15 cellular contexts compared by ENCODE assay signal in genomic region chr1:114075546-114076249, GRCh38.
DNase-seq lines count a peak whose midpoint lies in the region; ATAC-seq, FAIRE-seq and TF ChIP-seq lines count a peak whose summit lies in the region.
"Had no signal": no experiment of that assay in that cellular context is flagged by ENCODE, and none has a peak within 500 bp of the region (broad histone marks: within the 10 kb centered on the region; RNA-seq: fewer than 3 reads in every experiment).

No MANE protein-coding gene starts in this region.

- H3K4me2 ChIP-seq in GM12878 (ENCODE audit: control insufficient read depth, insufficient read depth), result peak overlapping the region; percentile 35

- 0 out of 2 replicates have a peak, but pooled peaks cover 3% of the 10 kb centered on the region for H3K9me3 ChIP-seq in HEK293 (ENCODE audit: control insufficient read depth, insufficient read depth, low read depth, low read length)
- H3K9me3 ChIP-seq in GM12878 (replicated peaks; ENCODE audit: control insufficient read depth, insufficient read depth, low read length), result peaks cover 9% of the 10 kb centered on the region

- RAD21 ChIA-PET in GM12878 (lab: Charles Lee; ENCODE audit: unreplicated experiment), result interaction anchor here (0.6 to 1.8 kb wide), 7 partner anchors 16 to 1440 kb away, joined by 3 to 5 read pairs (median 4); partner anchors contain the start of genes HIPK1 and OLFML3

- H3K4me1 ChIP-seq in HEK293 (ENCODE audit: control insufficient read depth, insufficient read depth, low read length) (peaks cover 13% of the 10 kb centered on the region), GM12878 (ENCODE audit: control insufficient read depth, insufficient read depth, low read length) (peaks cover 9% of the 10 kb centered on the region; the same call in 1 of the 2 replicates)
- H3K4me1 ChIP-seq: uterus had no signal

- no peak for TF ChIP-seq EP300 in GM12878 (IDR thresholded peaks at IDR 0.05; ENCODE audit: borderline replicate concordance in 1 of 2, control insufficient read depth in 1 of 2, low read depth in 2 of 2, low read length in 2 of 2)

- peaks cover 5% of the 10 kb centered on the region for H3K9me3 Mint-ChIP-seq in neural crest cell

- intact Hi-C loops in GM12878 (cut with micrococcal nuclease; ENCODE audit: unreplicated experiment), result no loop called here
- intact Hi-C loops in sciatic nerve (cut with DNase I), result no loop called here

- H3K27ac Mint-ChIP-seq in neural crest cell (ENCODE audit: unreplicated experiment), result peak overlapping the region; percentile 39

- no TSS peak for BruUV-seq in GM12878 (replicated peaks; lab: Mats Ljungman, UMichigan)

- DNase-seq in NCI-H510A treated with DMSO at 0.1 percent for 48 hours (lab: John Stamatoyannopoulos, UW) (peak; percentile 6), NCI-H510A (lab: John Stamatoyannopoulos, UW) (no peak), GM12878 (ENCODE audit: low read depth, low spot score) (peak; percentile 17), neural crest cell (ENCODE audit: low read depth, low spot score) (no peak), sciatic nerve (ENCODE audit: low spot score) (no peak)
- DNase-seq: ACHN; NCI-H1048; NCI-H446 treated with DMSO at 0.1 percent for 48 hours; stimulated activated CD4-positive, alpha-beta T cell treated with anti-CD3 and anti-CD28 coated beads, Interleukin-15, amount 100 ng/mL, for 24 hours; uterus had no signal

- peaks cover 12% of the 10 kb centered on the region for H3K4me1 Mint-ChIP-seq in neural crest cell
- H3K4me1 Mint-ChIP-seq: central memory CD8-positive, alpha-beta T cell had no signal

- peak; percentile 49 for FAIRE-seq in GM12878 (lab: Jason Lieb, UNC)
- FAIRE-seq: endometrium had no signal

- no peaks in the 10 kb centered on the region for H3K79me2 ChIP-seq in GM12878 (ENCODE audit: control insufficient read depth, insufficient read depth, low read length)

- no peaks in the 10 kb centered on the region for H3K36me3 Mint-ChIP-seq in neural crest cell (ENCODE audit: low read depth)

- no peaks in the 10 kb centered on the region for H3K27me3 ChIP-seq in GM12878 (replicated peaks in 1 of 2; ENCODE audit: control insufficient read depth in 2 of 2, insufficient read depth in 2 of 2, low read length in 1 of 2)
- H3K27me3 ChIP-seq: uterus had no signal

- H2AFZ ChIP-seq in GM12878 (ENCODE audit: control insufficient read depth, low read depth, low read length), result peak overlapping the region; percentile 46

- H3K36me3 ChIP-seq in HEK293 (ENCODE audit: control insufficient read depth in 2 of 2, insufficient read depth in 1 of 2, low read length in 2 of 2) (no peaks in the 10 kb centered on the region), GM12878 (ENCODE audit: control insufficient read depth in 2 of 2, insufficient read depth in 2 of 2, low read length in 1 of 2) (no peaks in the 10 kb centered on the region)
- H3K36me3 ChIP-seq: uterus had no signal

- TF ChIP-seq CTCF in HEK293 (tag by site-specific recombination; IDR thresholded peaks at IDR 0.05), result no peak
- TF ChIP-seq CTCF in GM12878 (IDR thresholded peaks at IDR 0.05 in 2 of 3, conservative IDR thresholded peaks at IDR 0.05 in 1 of 3; ENCODE audit: control insufficient read depth in 2 of 3, extremely low read depth in 1 of 3, insufficient read depth in 1 of 3, low read depth in 3 of 3, low read length in 3 of 3), result no peak
- TF ChIP-seq CTCF in neural crest cell (conservative IDR thresholded peaks at IDR 0.05), result no peak

- in situ Hi-C loops in GM12878 (cut with MboI), result no loop called here

- no peak overlapping the region for H3K4me3 Mint-ChIP-seq in neural crest cell
- H3K4me3 Mint-ChIP-seq: central memory CD8-positive, alpha-beta T cell had no signal

- peak; percentile 52 for ATAC-seq in GM12878
- ATAC-seq in GM19452 (IDR thresholded peaks at IDR 0.05; ENCODE audit: unreplicated experiment), result no peak
- ATAC-seq in sciatic nerve, result no peak
- no peak for ATAC-seq in HG02588 (IDR thresholded peaks at IDR 0.05; ENCODE audit: unreplicated experiment)

- H3K27me3 Mint-ChIP-seq in neural crest cell (ENCODE audit: low read depth), result peaks cover 2% of the 10 kb centered on the region
- H3K27me3 Mint-ChIP-seq: central memory CD8-positive, alpha-beta T cell had no signal

- peak overlapping the region; percentile 55 for H3K27ac ChIP-seq in HEK293 (ENCODE audit: extremely low read depth, low read depth, low read length)
- H3K27ac ChIP-seq in GM12878 (ENCODE audit: control insufficient read depth, insufficient read depth), result no peak overlapping the region
- H3K27ac ChIP-seq: uterus had no signal

- no peak for TF ChIP-seq RAD21 in GM12878 (IDR thresholded peaks at IDR 0.05; ENCODE audit: insufficient read depth, low read depth, low read length)

- TF ChIP-seq POLR2A in GM12878 (IDR thresholded peaks at IDR 0.05; ENCODE audit: low read depth, low read length), result no peak

- H3K4me3 ChIP-seq in HEK293 (ENCODE audit: low read depth, low read length) (no peak overlapping the region), GM12878 (no peak overlapping the region)
- H3K4me3 ChIP-seq: uterus had no signal

- H4K20me1 ChIP-seq in GM12878 (ENCODE audit: control insufficient read depth, insufficient read depth), result no peaks in the 10 kb centered on the region

- WGBS in GM12878 (ENCODE audit: insufficient coverage, insufficient replicate concordance, low lambda C conversion rate, missing lambda C conversion rate), result 11% methylated on average over 4 of the region's 4 CpGs

- POLR2A ChIA-PET in HEK293 (lab: Yijun Ruan, JAX) (no interaction called here), GM12878 (lab: Charles Lee) (no interaction called here)

- CTCF ChIA-PET in HEK293 (lab: Yijun Ruan, JAX) (interaction anchor here (0.6 to 0.8 kb wide), 2 partner anchors 43 to 58 kb away, joined by 3 to 5 read pairs; no protein-coding TSS in a partner anchor), GM12878 (lab: Yijun Ruan, JAX) (interaction anchor here (0.7 to 2.1 kb wide), 6 partner anchors 55 to 207 kb away, joined by 3 to 10 read pairs (median 4); partner anchors contain the start of gene OLFML3)

- SMC1A ChIA-PET in GM12878 (lab: Charles Lee; ENCODE audit: uncharacterized antibody, unreplicated experiment), result interaction anchor here (0.8 to 1.6 kb wide), 9 partner anchors 8 to 207 kb away, joined by 3 to 5 read pairs (median 4); partner anchors contain the start of gene OLFML3

- peak overlapping the region; percentile 4; the same call in 1 of the 2 replicates for H3K9ac ChIP-seq in GM12878 (ENCODE audit: control insufficient read depth, insufficient read depth, low read length)

TF ChIP-seq in HEK293, 187 proteins besides CTCF, POLR2A, EP300 and RAD21 (continues in another document):
- TF ChIP-seq, protein P1, sequence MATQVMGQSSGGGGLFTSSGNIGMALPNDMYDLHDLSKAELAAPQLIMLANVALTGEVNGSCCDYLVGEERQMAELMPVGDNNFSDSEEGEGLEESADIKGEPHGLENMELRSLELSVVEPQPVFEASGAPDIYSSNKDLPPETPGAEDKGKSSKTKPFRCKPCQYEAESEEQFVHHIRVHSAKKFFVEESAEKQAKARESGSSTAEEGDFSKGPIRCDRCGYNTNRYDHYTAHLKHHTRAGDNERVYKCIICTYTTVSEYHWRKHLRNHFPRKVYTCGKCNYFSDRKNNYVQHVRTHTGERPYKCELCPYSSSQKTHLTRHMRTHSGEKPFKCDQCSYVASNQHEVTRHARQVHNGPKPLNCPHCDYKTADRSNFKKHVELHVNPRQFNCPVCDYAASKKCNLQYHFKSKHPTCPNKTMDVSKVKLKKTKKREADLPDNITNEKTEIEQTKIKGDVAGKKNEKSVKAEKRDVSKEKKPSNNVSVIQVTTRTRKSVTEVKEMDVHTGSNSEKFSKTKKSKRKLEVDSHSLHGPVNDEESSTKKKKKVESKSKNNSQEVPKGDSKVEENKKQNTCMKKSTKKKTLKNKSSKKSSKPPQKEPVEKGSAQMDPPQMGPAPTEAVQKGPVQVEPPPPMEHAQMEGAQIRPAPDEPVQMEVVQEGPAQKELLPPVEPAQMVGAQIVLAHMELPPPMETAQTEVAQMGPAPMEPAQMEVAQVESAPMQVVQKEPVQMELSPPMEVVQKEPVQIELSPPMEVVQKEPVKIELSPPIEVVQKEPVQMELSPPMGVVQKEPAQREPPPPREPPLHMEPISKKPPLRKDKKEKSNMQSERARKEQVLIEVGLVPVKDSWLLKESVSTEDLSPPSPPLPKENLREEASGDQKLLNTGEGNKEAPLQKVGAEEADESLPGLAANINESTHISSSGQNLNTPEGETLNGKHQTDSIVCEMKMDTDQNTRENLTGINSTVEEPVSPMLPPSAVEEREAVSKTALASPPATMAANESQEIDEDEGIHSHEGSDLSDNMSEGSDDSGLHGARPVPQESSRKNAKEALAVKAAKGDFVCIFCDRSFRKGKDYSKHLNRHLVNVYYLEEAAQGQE (tag by site-specific recombination; IDR thresholded peaks at IDR 0.05), result no peak

TF ChIP-seq in GM12878, 131 proteins besides CTCF, POLR2A, EP300 and RAD21:
- TF ChIP-seq KLF5 (IDR thresholded peaks at IDR 0.05; ENCODE audit: partially characterized antibody), result no peak
- TF ChIP-seq TBL1XR1 (IDR thresholded peaks at IDR 0.05; ENCODE audit: low read depth, low read length), result 0 out of 2 replicates have a peak, but pooled peaks have one; percentile 5
- no peak for TF ChIP-seq RFX5 (IDR thresholded peaks at IDR 0.05; ENCODE audit: low read depth, low read length)
- no peak for TF ChIP-seq BACH1 (IDR thresholded peaks at IDR 0.05; ENCODE audit: borderline replicate concordance)
- no peak for TF ChIP-seq CHD2 (IDR thresholded peaks at IDR 0.05; ENCODE audit: borderline replicate concordance, low read depth, low read length)
- peak; percentile 24 for TF ChIP-seq MEF2B (IDR thresholded peaks at IDR 0.05; ENCODE audit: partially characterized antibody, poor library complexity, severe bottlenecking)
- TF ChIP-seq MTA2 (IDR thresholded peaks at IDR 0.05; ENCODE audit: low read depth), result peak; percentile 86
- TF ChIP-seq FOS (IDR thresholded peaks at IDR 0.05; ENCODE audit: borderline replicate concordance, extremely low read depth, insufficient read length), result no peak
- TF ChIP-seq KAT2A (conservative IDR thresholded peaks at IDR 0.05; ENCODE audit: control insufficient read depth, low read depth, low read length), result no peak
- TF ChIP-seq IKZF2 (IDR thresholded peaks at IDR 0.05), result 0 out of 4 replicates have a peak, but pooled peaks of 1 of the 2 experiments have one; percentile 9
TF ChIP-seq in GM12878: peak in this region for 4.

Comparison
In these comparisons a context has a peak if more than half of its experiments do, and no peak if none do; other contexts are left out.
1. DNase-seq: peak in NCI-H510A treated with DMSO at 0.1 percent for 48 hours (single experiment) and GM12878 (single experiment); none in NCI-H510A (single experiment), neural crest cell (single experiment) and sciatic nerve (single experiment).